Comparison of ENCODE assay signal across 22 cellular contexts in the genomic region with DNA sequence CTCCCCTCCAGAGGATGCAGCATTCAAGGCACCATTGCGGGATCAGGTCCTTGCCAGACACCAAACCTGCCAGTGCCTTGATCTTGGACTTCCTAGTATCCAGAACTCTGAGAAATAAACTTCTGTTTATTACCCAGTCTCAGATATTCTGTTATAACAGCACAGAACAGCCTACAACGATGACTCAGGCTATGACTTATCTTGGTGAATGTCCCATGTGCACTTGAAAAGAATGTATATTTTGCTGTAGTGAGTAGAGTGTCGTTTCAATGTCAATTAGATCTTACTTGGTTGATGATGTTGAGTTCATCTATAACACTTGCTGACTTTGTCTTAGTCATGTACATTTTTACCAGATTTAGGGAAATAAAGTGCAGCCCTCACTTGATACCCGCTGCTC.
"Had no signal": no experiment of that assay in that cellular context is flagged by ENCODE, and none has a peak within 500 bp of the region (broad histone marks: within the 10 kb centered on the region; RNA-seq: fewer than 3 reads in every experiment).

No MANE protein-coding gene starts in this region.

- H3K79me2 ChIP-seq: parathyroid adenoma had no signal

- H2AFZ ChIP-seq: parathyroid adenoma had no signal

- FAIRE-seq: colon, urothelium cell line had no signal

- H3K36me3 Mint-ChIP-seq: brain; naive B cell; stimulated activated naive B cell treated with anti-CD40 and anti-IgM and Interleukin-4, amounts not matched to agents 10 μg/mL and 1 μg/mL and 100 μg/mL, for 72 hours had no signal

- H3K9me3 ChIP-seq: heart right ventricle, transverse colon had no signal

- H3K27ac ChIP-seq: heart right ventricle, parathyroid adenoma, transverse colon had no signal

- H3K4me3 ChIP-seq: heart right ventricle, lung, smooth muscle cell, transverse colon had no signal

- H3K4me3 Mint-ChIP-seq: activated CD8-positive, alpha-beta T cell treated with anti-CD3 and anti-CD28 coated beads, Interleukin-2, amount 10 ng/mL, durations not matched to agents 7 days and 5 days; activated naive CD8-positive, alpha-beta T cell treated with anti-CD3 and anti-CD28 coated beads, Interleukin-2, amount 50 U/mL, for 24 hours; activated T-helper 1 cell treated with anti-CD3 and anti-CD28 coated beads, Interleukin-12 subunit alpha, Interleukin-12 subunit beta, Interleukin-2, Interleukin-4 antibody, amounts not matched to agents 30 ng/mL and 10 ng/mL and 1 ng/mL, durations not matched to agents 14 hours and 24 hours and 36 hours; brain; naive B cell; stimulated activated naive B cell treated with anti-CD40 and anti-IgM and Interleukin-4, amounts not matched to agents 10 μg/mL and 1 μg/mL and 100 μg/mL, for 72 hours; T-helper 2 cell treated with Interferon-gamma antibody and Interleukin-4, amounts not matched to agents 5 μg/mL and 100 μg/mL, for 36 hours had no signal

- H3K4me2 ChIP-seq: smooth muscle cell had no signal

- H3K4me1 ChIP-seq: heart right ventricle, transverse colon had no signal

- H3K9me3 Mint-ChIP-seq: activated naive CD8-positive, alpha-beta T cell treated with anti-CD3 and anti-CD28 coated beads, Interleukin-2, amount 50 U/mL, for 24 hours; activated T-helper 1 cell treated with anti-CD3 and anti-CD28 coated beads, Interleukin-12 subunit alpha, Interleukin-12 subunit beta, Interleukin-2, Interleukin-4 antibody, amounts not matched to agents 30 ng/mL and 10 ng/mL and 1 ng/mL, durations not matched to agents 14 hours and 24 hours and 36 hours; naive B cell; T-helper 2 cell treated with Interferon-gamma antibody and Interleukin-4, amounts not matched to agents 5 μg/mL and 100 μg/mL, for 36 hours had no signal

- H3K4me1 Mint-ChIP-seq: activated naive CD8-positive, alpha-beta T cell treated with anti-CD3 and anti-CD28 coated beads, Interleukin-2, amount 50 U/mL, for 24 hours; brain; naive B cell; stimulated activated naive B cell treated with anti-CD40 and anti-IgM and Interleukin-4, amounts not matched to agents 10 μg/mL and 1 μg/mL and 100 μg/mL, for 72 hours had no signal

- H3K27me3 ChIP-seq: transverse colon had no signal

- H3K36me3 ChIP-seq: heart right ventricle, transverse colon had no signal

- H3K27ac Mint-ChIP-seq: activated CD8-positive, alpha-beta T cell treated with anti-CD3 and anti-CD28 coated beads, Interleukin-2, amount 10 ng/mL, durations not matched to agents 7 days and 5 days; activated naive CD8-positive, alpha-beta T cell treated with anti-CD3 and anti-CD28 coated beads, Interleukin-2, amount 50 U/mL, for 24 hours; activated T-helper 1 cell treated with anti-CD3 and anti-CD28 coated beads, Interleukin-12 subunit alpha, Interleukin-12 subunit beta, Interleukin-2, Interleukin-4 antibody, amounts not matched to agents 30 ng/mL and 10 ng/mL and 1 ng/mL, durations not matched to agents 14 hours and 24 hours and 36 hours; brain; naive B cell; stimulated activated naive B cell treated with anti-CD40 and anti-IgM and Interleukin-4, amounts not matched to agents 10 μg/mL and 1 μg/mL and 100 μg/mL, for 72 hours; T-helper 2 cell treated with Interferon-gamma antibody and Interleukin-4, amounts not matched to agents 5 μg/mL and 100 μg/mL, for 36 hours had no signal

- H3K9ac ChIP-seq: parathyroid adenoma had no signal

- DNase-seq: activated CD4-positive, alpha-beta T cell treated with anti-CD3 and anti-CD28 coated beads for 1 hour; activated CD4-positive, alpha-beta T cell treated with anti-CD3 and anti-CD28 coated beads, Interleukin-2, amount 50 U/mL, for 1 hour; activated CD8-positive, alpha-beta T cell treated with anti-CD3 and anti-CD28 coated beads, Interleukin-2, amount 10 ng/mL, durations not matched to agents 7 days and 5 days; activated gamma-delta T cell; activated naive CD4-positive, alpha-beta T cell treated with anti-CD3 and anti-CD28 coated beads, Interleukin-2, amount 50 U/mL, for 16 hours; activated naive CD8-positive, alpha-beta T cell treated with anti-CD3 and anti-CD28 coated beads, Interleukin-2, amount 50 U/mL, for 24 hours; caudate nucleus; effector memory CD4-positive, alpha-beta T cell; heart right ventricle; naive B cell; nucleus accumbens; stimulated activated CD4-positive, alpha-beta T cell treated with anti-CD3 and anti-CD28 coated beads, Interleukin-15, amount 100 ng/mL, for 24 hours; stimulated activated naive B cell treated with anti-CD40 and anti-IgM and Interleukin-4, amounts not matched to agents 10 μg/mL and 1 μg/mL and 100 μg/mL, for 72 hours; transverse colon had no signal
